Comparison of ENCODE assay signal across 11 cellular contexts in genomic region chr5:124652514-124652819, GRCh38.
DNase-seq lines count a peak whose midpoint lies in the region; ATAC-seq and TF ChIP-seq lines count a peak whose summit lies in the region.
"Had no signal": no experiment of that assay in that cellular context is flagged by ENCODE, and none has a peak within 500 bp of the region (broad histone marks: within the 10 kb centered on the region; RNA-seq: fewer than 3 reads in every experiment).

No MANE protein-coding gene starts in this region.

- CTCF ChIA-PET in WTC11 (lab: Charles Lee), result no interaction called here

- no peak overlapping the region for H3K23ac ChIP-seq in H9 (ENCODE audit: insufficient read length, low read depth, low read length)

- WGBS in H9 (ENCODE audit: extremely low coverage, insufficient read length, low lambda C conversion rate), result no CpG with 5 or more reads among the region's 2 CpGs

- H4K5ac ChIP-seq in H9 (ENCODE audit: insufficient read length, low read depth, low read length), result no peak overlapping the region

- no peak overlapping the region for H2BK20ac ChIP-seq in H9 (ENCODE audit: low read depth, low read length, poor library complexity, severe bottlenecking)

- H3K36me3 Mint-ChIP-seq in HFFc6 (ENCODE audit: low read depth), result peaks cover 7% of the 10 kb centered on the region; the same call in 1 of the 2 replicates
- peaks cover 19% of the 10 kb centered on the region for H3K36me3 Mint-ChIP-seq in WTC11
- H3K36me3 Mint-ChIP-seq in immature natural killer cell, result no peaks in the 10 kb centered on the region
- peaks cover 18 to 25% (median 24%) of the 10 kb centered on the region in 3 experiments; a peak in 6 of 7 replicates for H3K36me3 Mint-ChIP-seq in H9 (ENCODE audit: insufficient read depth in 1 of 3, low read depth in 3 of 3)

- no peaks in the 10 kb centered on the region for H3K9me3 ChIP-seq in skeletal muscle satellite cell (replicated peaks; ENCODE audit: low read length)
- no peaks in the 10 kb centered on the region for H3K9me3 ChIP-seq in H9 (ENCODE audit: control insufficient read depth, low read depth, low read length)

- ATAC-seq in WTC11, result no peak

- DNase-seq in HFFc6 (no peak), WTC11 (ENCODE audit: low spot score) (no peak), immature natural killer cell (no peak), NAMALWA (ENCODE audit: low spot score) (no peak), nucleus accumbens (lab: John Stamatoyannopoulos, UW) (no peak), H9 (no peak)
- no peak for DNase-seq in stimulated activated naive CD4-positive, alpha-beta T cell (lab: John Stamatoyannopoulos, UW)
- DNase-seq: DMS153, NCI-H1930, SHP77 had no signal

- H3K27me3 Mint-ChIP-seq in HFFc6 (ENCODE audit: insufficient read depth) (no peaks in the 10 kb centered on the region; the same call in 1 of the 2 replicates), WTC11 (ENCODE audit: low read depth) (no peaks in the 10 kb centered on the region), immature natural killer cell (ENCODE audit: low read depth in 3 of 3) (peaks cover 18 to 30% (median 24%) of the 10 kb centered on the region in 3 donors), H9 (ENCODE audit: low read depth) (no peaks in the 10 kb centered on the region; the same call in 1 of the 2 replicates)

- POLR2A ChIA-PET in WTC11 (lab: Charles Lee), result no interaction called here

- H4K91ac ChIP-seq in H9 (ENCODE audit: insufficient read length, low read depth, low read length), result no peak overlapping the region

- no peak overlapping the region for H3K4ac ChIP-seq in H9 (ENCODE audit: low read depth, low read length)

- no peak overlapping the region for H3K18ac ChIP-seq in H9 (ENCODE audit: insufficient read length, low read depth, low read length)

- H2BK5ac ChIP-seq in H9 (ENCODE audit: insufficient read length, low read length), result no peak overlapping the region

- H3K9me3 Mint-ChIP-seq in HFFc6, result no peaks in the 10 kb centered on the region
- no peaks in the 10 kb centered on the region for H3K9me3 Mint-ChIP-seq in WTC11
- peaks cover 0 to 2% (median 0%) of the 10 kb centered on the region in 6 donors for H3K9me3 Mint-ChIP-seq in immature natural killer cell
- no peaks in the 10 kb centered on the region for H3K9me3 Mint-ChIP-seq in H9

- H3K36me3 ChIP-seq in skeletal muscle satellite cell (ENCODE audit: insufficient read depth, low read length), result peaks cover 10% of the 10 kb centered on the region

- H3K14ac ChIP-seq in H9 (ENCODE audit: insufficient read depth, low read length), result no peak overlapping the region

- H3K27ac ChIP-seq in H9 (ENCODE audit: insufficient read length, low read depth, low read length), result no peak overlapping the region

- no peak overlapping the region for H4K8ac ChIP-seq in H9 (replicated peaks; ENCODE audit: insufficient read length, low read depth, low read length)

- H3K56ac ChIP-seq in H9 (ENCODE audit: insufficient read length, low read depth, low read length), result no peak overlapping the region

- peaks cover 48% of the 10 kb centered on the region for H3K4me1 Mint-ChIP-seq in HFFc6 (ENCODE audit: low read depth)
- peaks cover 49% of the 10 kb centered on the region for H3K4me1 Mint-ChIP-seq in WTC11
- peaks cover 35 to 46% of the 10 kb centered on the region in 2 donors for H3K4me1 Mint-ChIP-seq in immature natural killer cell
- H3K4me1 Mint-ChIP-seq in H9, result peaks cover 34 to 35% of the 10 kb centered on the region in 2 experiments

- H2AFZ ChIP-seq in H9 (ENCODE audit: low read length), result no peak overlapping the region

- H2AK5ac ChIP-seq in H9 (ENCODE audit: insufficient read length, low read length), result no peak overlapping the region

- H3K9ac ChIP-seq in skeletal muscle satellite cell (ENCODE audit: low read depth, low read length) (no peak overlapping the region), H9 (ENCODE audit: extremely low read depth, insufficient read length, low read length) (no peak overlapping the region)

- H3K4me2 ChIP-seq in skeletal muscle satellite cell (ENCODE audit: low read length) (peak overlapping the region; percentile 92), H9 (ENCODE audit: insufficient read depth, insufficient read length, low read length) (no peak overlapping the region)

- no peak overlapping the region for H3T11ph ChIP-seq in H9 (ENCODE audit: low read length)

- H3K4me1 ChIP-seq in skeletal muscle satellite cell (ENCODE audit: control insufficient read depth, insufficient read depth, low read length), result peaks cover 62% of the 10 kb centered on the region
- H3K4me1 ChIP-seq in H9 (ENCODE audit: insufficient read depth, low read length), result peaks cover 4% of the 10 kb centered on the region; the same call in 1 of the 2 replicates

- no peaks in the 10 kb centered on the region for H4K20me1 ChIP-seq in H9 (ENCODE audit: control insufficient read depth, insufficient read depth, insufficient read length)

- H3K4me3 ChIP-seq in skeletal muscle satellite cell (ENCODE audit: low read length), result peak overlapping the region; percentile 76

- TF ChIP-seq CTCF in HFFc6 (IDR thresholded peaks at IDR 0.05) (no peak), WTC11 (IDR thresholded peaks at IDR 0.05) (no peak), H9 (conservative IDR thresholded peaks at IDR 0.05) (no peak)

- H2BK120ac ChIP-seq in H9 (ENCODE audit: low read depth, low read length, poor library complexity, severe bottlenecking), result no peak overlapping the region

- H2BK15ac ChIP-seq in H9 (ENCODE audit: low read depth, low read length), result no peak overlapping the region

- H3K27ac Mint-ChIP-seq in HFFc6 (peak overlapping the region; percentile 73), WTC11 (no peak overlapping the region; the same call in 1 of the 2 replicates), immature natural killer cell (no peak overlapping the region), H9 (no peak overlapping the region)

- H3K79me2 ChIP-seq in H9 (ENCODE audit: insufficient read depth, low read length), result peaks cover 2% of the 10 kb centered on the region; the same call in 1 of the 2 replicates

- H3K4me3 Mint-ChIP-seq in HFFc6 (peak overlapping the region; percentile 86), WTC11 (peak overlapping the region; percentile 63), immature natural killer cell (peak overlapping the region in 3 of 5 donors; percentile 66 to 77 (median 71)), H9 (peak overlapping the region in 1 of 2 experiments; percentile 65; a peak in 1 of 5 replicates)

- peaks cover 4% of the 10 kb centered on the region for H3K23me2 ChIP-seq in H9 (ENCODE audit: insufficient read length, low read depth, low read length, poor library complexity, severe bottlenecking)

- no peaks in the 10 kb centered on the region for H3K27me3 ChIP-seq in skeletal muscle satellite cell (ENCODE audit: control insufficient read depth, insufficient read depth, low read length)
- H3K27me3 ChIP-seq in H9 (ENCODE audit: insufficient read depth, low read length), result no peaks in the 10 kb centered on the region

- peaks cover 2% of the 10 kb centered on the region for H3K79me1 ChIP-seq in H9 (ENCODE audit: insufficient read depth, low read depth, low read length, poor library complexity, severe bottlenecking)

- H2BK12ac ChIP-seq in H9 (ENCODE audit: insufficient read length, low read depth, low read length), result no peak overlapping the region

TF ChIP-seq in WTC11, 78 proteins besides CTCF, POLR2A, EP300 and RAD21:
- TF ChIP-seq ZNF396 (CRISPR knock-in tag; IDR thresholded peaks at IDR 0.05; ENCODE audit: borderline replicate concordance), result no peak
- no peak for TF ChIP-seq TEAD4 (CRISPR knock-in tag; IDR thresholded peaks at IDR 0.05)
- TF ChIP-seq KAT7 (CRISPR knock-in tag; IDR thresholded peaks at IDR 0.05; ENCODE audit: borderline replicate concordance), result no peak
- TF ChIP-seq SP1 (CRISPR knock-in tag; conservative IDR thresholded peaks at IDR 0.05), result no peak
- TF ChIP-seq FOXK1 (CRISPR knock-in tag; IDR thresholded peaks at IDR 0.05), result no peak
